Comparison of ENCODE assay signal across 26 cellular contexts in genomic region chr7:42766810-42767423, GRCh38.
"Had no signal": no experiment of that assay in that cellular context is flagged by ENCODE, and none has a peak within 500 bp of the region (broad histone marks: within the 10 kb centered on the region; RNA-seq: fewer than 3 reads in every experiment).

No MANE protein-coding gene starts in this region.

- DNase-seq: colonic mucosa; effector CD8-positive, alpha-beta T cell; endodermal cell; foreskin fibroblast; gastrocnemius medialis; heart left ventricle; kidney; mucosa of descending colon; naive B cell; occipital lobe; pancreas; right lobe of liver; small intestine; stimulated activated CD4-positive, alpha-beta T cell treated with anti-CD3 and anti-CD28 coated beads, Interleukin-15, amount 100 ng/mL, for 24 hours; stimulated activated CD4-positive, alpha-beta T cell treated with anti-CD3 and anti-CD28 coated beads, Interleukin-4, amount 100 ng/mL, for 1 hour; stimulated activated CD8-positive, alpha-beta memory T cell treated with anti-CD3 and anti-CD28 coated beads, Interleukin-4, amount 100 ng/mL, for 48 hours; stimulated activated naive CD4-positive, alpha-beta T cell; stimulated activated naive CD8-positive, alpha-beta T cell treated with anti-CD3 and anti-CD28 coated beads, Interleukin-15, amount 100 ng/mL, for 72 hours; upper lobe of left lung; uterus had no signal

- H3K9me3 Mint-ChIP-seq: endodermal cell; stimulated activated naive CD8-positive, alpha-beta T cell treated with anti-CD3 and anti-CD28 coated beads, Interleukin-15, amount 100 ng/mL, for 72 hours had no signal

- H3K36me3 ChIP-seq: colonic mucosa, gastrocnemius medialis, heart left ventricle, pancreas, right lobe of liver, suprapubic skin, upper lobe of left lung, uterus had no signal

- H3K27ac Mint-ChIP-seq: dendritic cell treated with granulocyte-macrophage colony-stimulating factor and Interleukin-4, amounts not matched to agents 40 ng/mL and 50 ng/mL, for 4 days; endodermal cell; memory B cell; natural killer cell treated with Interleukin-12 subunit alpha and Interleukin-12 subunit beta and Interleukin-15 and Interleukin-18, amount 100 ng/mL, for 72 hours had no signal

- H3K27me3 Mint-ChIP-seq: dendritic cell treated with granulocyte-macrophage colony-stimulating factor and Interleukin-4, amounts not matched to agents 40 ng/mL and 50 ng/mL, for 4 days had no signal

- H3K4me3 ChIP-seq: colonic mucosa, gastrocnemius medialis, heart left ventricle, hepatocyte, lung, mucosa of descending colon, pancreas, right lobe of liver, suprapubic skin, upper lobe of left lung, uterus had no signal

- H3K4me3 Mint-ChIP-seq: dendritic cell treated with granulocyte-macrophage colony-stimulating factor and Interleukin-4, amounts not matched to agents 40 ng/mL and 50 ng/mL, for 4 days; endodermal cell; memory B cell; naive B cell; natural killer cell treated with Interleukin-12 subunit alpha and Interleukin-12 subunit beta and Interleukin-15 and Interleukin-18, amount 100 ng/mL, for 72 hours; stimulated activated naive CD8-positive, alpha-beta T cell treated with anti-CD3 and anti-CD28 coated beads, Interleukin-15, amount 100 ng/mL, for 72 hours had no signal

- H3K36me3 Mint-ChIP-seq: memory B cell; naive B cell; natural killer cell treated with Interleukin-12 subunit alpha and Interleukin-12 subunit beta and Interleukin-15 and Interleukin-18, amount 100 ng/mL, for 72 hours had no signal

- H3K27me3 ChIP-seq: colonic mucosa, gastrocnemius medialis, heart left ventricle, hepatocyte, pancreas, right lobe of liver, upper lobe of left lung, uterus had no signal

- FAIRE-seq: kidney, pancreas, small intestine had no signal

- H3K4me1 Mint-ChIP-seq: endodermal cell; memory B cell; naive B cell; stimulated activated naive CD8-positive, alpha-beta T cell treated with anti-CD3 and anti-CD28 coated beads, Interleukin-15, amount 100 ng/mL, for 72 hours had no signal
